1 cellular context compared by ENCODE assay signal in the genomic region with DNA sequence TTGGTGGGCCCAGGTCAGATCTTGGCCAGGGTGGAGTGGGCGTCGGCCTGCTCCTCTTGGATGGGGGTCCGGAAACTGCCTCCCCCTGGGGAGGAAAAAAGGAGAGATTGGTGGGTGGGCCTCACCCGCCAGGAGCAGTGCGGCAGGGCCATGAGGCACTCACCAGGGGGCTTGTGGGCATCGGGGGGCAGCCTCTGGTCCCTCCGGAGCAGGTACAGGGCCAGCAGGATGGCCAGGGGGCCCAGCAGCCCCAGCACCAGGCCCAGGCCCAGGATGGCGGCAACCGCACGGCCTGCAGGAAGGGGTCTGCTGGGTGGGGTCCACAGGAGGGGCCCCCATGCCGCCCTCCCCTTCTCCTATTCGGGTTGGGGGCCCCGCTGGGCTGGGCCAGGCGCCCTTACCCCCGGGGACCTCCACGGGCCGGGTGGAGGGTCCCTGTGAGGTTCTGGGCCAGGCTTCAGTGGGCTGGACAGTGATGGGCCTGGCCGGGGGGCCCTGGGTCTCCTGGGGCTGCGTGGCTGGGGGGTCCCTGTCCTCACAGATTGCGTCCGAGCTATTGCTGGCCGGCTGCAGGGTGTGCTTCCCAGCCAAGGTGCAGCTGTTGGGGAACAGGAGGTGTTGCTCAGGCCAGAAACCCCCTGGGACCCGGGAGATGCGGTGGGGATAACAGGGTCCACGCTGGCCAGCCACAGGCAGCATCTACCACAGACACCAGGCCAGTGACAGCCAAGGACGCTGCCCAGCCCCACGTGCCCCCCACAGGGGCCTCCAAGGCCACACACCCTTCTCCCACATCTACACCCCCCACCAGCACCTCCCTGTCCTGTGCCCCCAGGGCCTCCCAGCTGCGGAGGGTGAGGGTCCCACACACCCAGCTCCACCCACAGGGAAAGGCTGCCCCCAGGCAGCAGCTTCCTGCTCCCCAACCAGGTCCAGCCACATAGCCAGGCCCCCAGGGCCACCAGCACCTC.
TF ChIP-seq lines count a peak whose summit lies in the region.

No MANE protein-coding gene starts in this region.

TF ChIP-seq in GM12878, 131 proteins besides CTCF, POLR2A, EP300 and RAD21:
- TF ChIP-seq YBX1 (IDR thresholded peaks at IDR 0.05) (no peak), CBX5 (IDR thresholded peaks at IDR 0.05; ENCODE audit: low read depth) (no peak), HDGF (IDR thresholded peaks at IDR 0.05) (0 out of 2 replicates have a peak, but pooled peaks have one; percentile 11)
